14 cellular contexts compared by ENCODE assay signal in genomic region chr9:87639949-87640348, GRCh38.
"Had no signal": no experiment of that assay in that cellular context is flagged by ENCODE, and none has a peak within 500 bp of the region (broad histone marks: within the 10 kb centered on the region; RNA-seq: fewer than 3 reads in every experiment).

No MANE protein-coding gene starts in this region.

- H3K4me3 Mint-ChIP-seq: activated CD4-positive, alpha-beta T cell treated with anti-CD3 and anti-CD28 coated beads, Interleukin-2, amount 10 ng/mL, durations not matched to agents 24 days and 14 days; activated CD8-positive, alpha-beta T cell treated with anti-CD3 and anti-CD28 coated beads, Interleukin-2, amount 10 ng/mL, durations not matched to agents 7 days and 5 days; activated naive CD8-positive, alpha-beta T cell treated with anti-CD3 and anti-CD28 coated beads, Interleukin-2, amount 10 ng/mL, durations not matched to agents 7 days and 5 days; effector memory CD8-positive, alpha-beta T cell; naive thymus-derived CD8-positive, alpha-beta T cell; stimulated activated effector memory CD8-positive, alpha-beta T cell treated with anti-CD3 and anti-CD28 coated beads, Interleukin-12 subunit alpha, Interleukin-12 subunit beta, amount 100 ng/mL, for 72 hours; WTC11 had no signal

- H3K36me3 Mint-ChIP-seq: activated naive CD8-positive, alpha-beta T cell treated with anti-CD3 and anti-CD28 coated beads, Interleukin-2, amount 10 ng/mL, durations not matched to agents 7 days and 5 days; stimulated activated effector memory CD8-positive, alpha-beta T cell treated with anti-CD3 and anti-CD28 coated beads, Interleukin-12 subunit alpha, Interleukin-12 subunit beta, amount 100 ng/mL, for 72 hours had no signal

- H3K4me1 Mint-ChIP-seq: activated CD4-positive, alpha-beta T cell treated with anti-CD3 and anti-CD28 coated beads, Interleukin-2, amount 10 ng/mL, durations not matched to agents 24 days and 14 days; stimulated activated effector memory CD8-positive, alpha-beta T cell treated with anti-CD3 and anti-CD28 coated beads, Interleukin-12 subunit alpha, Interleukin-12 subunit beta, amount 100 ng/mL, for 72 hours had no signal

- H3K27ac Mint-ChIP-seq: activated CD4-positive, alpha-beta T cell treated with anti-CD3 and anti-CD28 coated beads, Interleukin-2, amount 10 ng/mL, durations not matched to agents 24 days and 14 days; activated CD8-positive, alpha-beta T cell treated with anti-CD3 and anti-CD28 coated beads, Interleukin-2, amount 10 ng/mL, durations not matched to agents 7 days and 5 days; activated naive CD8-positive, alpha-beta T cell treated with anti-CD3 and anti-CD28 coated beads, Interleukin-2, amount 10 ng/mL, durations not matched to agents 7 days and 5 days; effector memory CD8-positive, alpha-beta T cell; naive thymus-derived CD8-positive, alpha-beta T cell; stimulated activated effector memory CD8-positive, alpha-beta T cell treated with anti-CD3 and anti-CD28 coated beads, Interleukin-12 subunit alpha, Interleukin-12 subunit beta, amount 100 ng/mL, for 72 hours had no signal

- ATAC-seq: activated CD8-positive, alpha-beta T cell treated with anti-CD3 and anti-CD28 coated beads, Interleukin-2, amount 10 ng/mL, durations not matched to agents 7 days and 5 days; effector memory CD8-positive, alpha-beta T cell; naive thymus-derived CD8-positive, alpha-beta T cell; stimulated activated effector memory CD8-positive, alpha-beta T cell treated with anti-CD3 and anti-CD28 coated beads, Interleukin-12 subunit alpha, Interleukin-12 subunit beta, amount 100 ng/mL, for 72 hours; WTC11 had no signal

- DNase-seq: activated CD4-positive, alpha-beta T cell treated with anti-CD3 and anti-CD28 coated beads, Interleukin-2, amount 10 ng/mL, durations not matched to agents 24 days and 14 days; activated CD8-positive, alpha-beta T cell treated with anti-CD3 and anti-CD28 coated beads, Interleukin-2, amount 10 ng/mL, durations not matched to agents 7 days and 5 days; activated naive CD4-positive, alpha-beta T cell; activated naive CD8-positive, alpha-beta T cell treated with anti-CD3 and anti-CD28 coated beads, Interleukin-2, amount 10 ng/mL, durations not matched to agents 7 days and 5 days; cerebellar nuclear complex; effector memory CD8-positive, alpha-beta T cell; naive thymus-derived CD8-positive, alpha-beta T cell; nucleus accumbens; SIG-M5; T-helper 2 cell; trophoblast cell had no signal

- H3K27ac ChIP-seq: epithelial cell of prostate had no signal

- H3K9me3 Mint-ChIP-seq: activated CD4-positive, alpha-beta T cell treated with anti-CD3 and anti-CD28 coated beads, Interleukin-2, amount 10 ng/mL, durations not matched to agents 24 days and 14 days; activated naive CD8-positive, alpha-beta T cell treated with anti-CD3 and anti-CD28 coated beads, Interleukin-2, amount 10 ng/mL, durations not matched to agents 7 days and 5 days; effector memory CD8-positive, alpha-beta T cell; naive thymus-derived CD8-positive, alpha-beta T cell; stimulated activated effector memory CD8-positive, alpha-beta T cell treated with anti-CD3 and anti-CD28 coated beads, Interleukin-12 subunit alpha, Interleukin-12 subunit beta, amount 100 ng/mL, for 72 hours; WTC11 had no signal
